In genomic region chr3:87390821-87391220, GRCh38 we compare ENCODE assay signal across 25 cellular contexts.
"Had no signal": no experiment of that assay in that cellular context is flagged by ENCODE, and none has a peak within 500 bp of the region (broad histone marks: within the 10 kb centered on the region; RNA-seq: fewer than 3 reads in every experiment).

No MANE protein-coding gene starts in this region.

- H3K4me3 ChIP-seq: esophagus squamous epithelium, heart right ventricle, left lung, lower lobe of right lung, skin epidermis, testis, transverse colon had no signal

- ATAC-seq: activated CD4-positive, CD25-positive, alpha-beta regulatory T cell treated with anti-CD3 and anti-CD28 coated beads, Interleukin-2, amount 50 U/mL, for 24 hours; heart right ventricle; left lung; lower lobe of right lung; natural killer cell treated with Interleukin-12 subunit alpha and Interleukin-12 subunit beta and Interleukin-15 and Interleukin-18, amount 100 ng/mL, for 72 hours; sciatic nerve; stimulated activated naive CD8-positive, alpha-beta T cell treated with anti-CD3 and anti-CD28 coated beads, Interleukin-15, Interleukin-2, amounts not matched to agents 100 U/mL and 50 U/mL, for 24 hours had no signal

- H3K36me3 ChIP-seq: esophagus squamous epithelium, heart right ventricle, left lung, lower lobe of right lung, transverse colon, WERI-Rb-1 had no signal

- H3K27ac ChIP-seq: epithelial cell of prostate, esophagus squamous epithelium, heart right ventricle, left lung, lower lobe of right lung, skin epidermis, testis, transverse colon, WERI-Rb-1 had no signal

- H3K27me3 ChIP-seq: esophagus squamous epithelium, heart right ventricle, left lung, testis, transverse colon had no signal

- H3K4me1 ChIP-seq: esophagus squamous epithelium, heart right ventricle, left lung, lower lobe of right lung, testis, transverse colon had no signal

- H3K9me3 ChIP-seq: esophagus squamous epithelium, lower lobe of right lung, testis, transverse colon had no signal

- DNase-seq: activated CD4-positive, alpha-beta T cell treated with anti-CD3 and anti-CD28 coated beads for 48 hours; activated CD4-positive, alpha-beta T cell treated with anti-CD3 and anti-CD28 coated beads, Interleukin-2, amount 50 U/mL, for 48 hours; activated CD8-positive, alpha-beta memory T cell treated with anti-CD3 and anti-CD28 coated beads for 24 hours; activated gamma-delta T cell treated with Interleukin-2 at 50 U/mL for 16 hours; activated naive CD4-positive, alpha-beta T cell treated with anti-CD3 and anti-CD28 coated beads, Interleukin-2, amount 50 U/mL, for 16 hours; amniotic stem cell; caudate nucleus; esophagus squamous epithelium; heart right ventricle; left lung; lower lobe of right lung; mesenchymal stem cell; stimulated activated CD4-positive, alpha-beta T cell treated with anti-CD3 and anti-CD28 coated beads, Interleukin-12 subunit alpha, Interleukin-12 subunit beta, amount 100 ng/mL, for 4 hours; stimulated activated CD4-positive, alpha-beta T cell treated with anti-CD3 and anti-CD28 coated beads, Interleukin-4, amount 100 ng/mL, for 1 hour; stimulated activated naive CD8-positive, alpha-beta T cell treated with anti-CD3 and anti-CD28 coated beads, Interleukin-15, Interleukin-2, amounts not matched to agents 100 U/mL and 50 U/mL, for 24 hours; T-helper 9 cell; transverse colon; WERI-Rb-1 had no signal

- FAIRE-seq: urothelium cell line had no signal
